In genomic region chr12:7339675-7340074, GRCh38 we compare ENCODE assay signal across 27 cellular contexts. TPM values are rescaled to one million over a fixed set of nuclear protein-coding genes. Genes with fewer than 3 reads are reported as not detected.
"Had no signal": no experiment of that assay in that cellular context is flagged by ENCODE, and none has a peak within 500 bp of the region (broad histone marks: within the 10 kb centered on the region; RNA-seq: fewer than 3 reads in every experiment).

No MANE protein-coding gene starts in this region.

- DNase-seq: colonic mucosa; dermis blood vessel endothelial cell; esophagus squamous epithelium; foreskin keratinocyte; kidney; left cardiac atrium; left ventricle myocardium inferior; lower lobe of right lung; midbrain; nucleus accumbens; ovary; sigmoid colon; stimulated activated CD4-positive, alpha-beta T cell treated with anti-CD3 and anti-CD28 coated beads, Interleukin-12 subunit alpha, Interleukin-12 subunit beta, amount 100 ng/mL, for 4 hours; stimulated activated CD4-positive, alpha-beta T cell treated with anti-CD3 and anti-CD28 coated beads, Interleukin-2, amount 100 ng/mL, for 48 hours; stimulated activated CD8-positive, alpha-beta memory T cell treated with anti-CD3 and anti-CD28 coated beads, Interleukin-4, amount 100 ng/mL, for 48 hours; stomach; substantia nigra; transverse colon had no signal

- H3K36me3 Mint-ChIP-seq: memory B cell; neural progenitor cell; stimulated activated effector memory CD8-positive, alpha-beta T cell treated with anti-CD3 and anti-CD28 coated beads, Interleukin-12 subunit alpha, Interleukin-12 subunit beta, amount 100 ng/mL, for 72 hours had no signal

- ATAC-seq: foreskin keratinocyte; left cardiac atrium; lower lobe of right lung; natural killer cell treated with Interleukin-12 subunit alpha and Interleukin-12 subunit beta and Interleukin-15 and Interleukin-18, amount 100 ng/mL, for 72 hours; stimulated activated effector memory CD8-positive, alpha-beta T cell treated with anti-CD3 and anti-CD28 coated beads, Interleukin-12 subunit alpha, Interleukin-12 subunit beta, amount 100 ng/mL, for 72 hours had no signal

- H3K27me3 Mint-ChIP-seq: natural killer cell treated with Interleukin-12 subunit alpha and Interleukin-12 subunit beta and Interleukin-15 and Interleukin-18, amount 100 ng/mL, for 72 hours had no signal

- H3K27ac Mint-ChIP-seq: memory B cell; natural killer cell treated with Interleukin-12 subunit alpha and Interleukin-12 subunit beta and Interleukin-15 and Interleukin-18, amount 100 ng/mL, for 72 hours; neural progenitor cell; stimulated activated effector memory CD8-positive, alpha-beta T cell treated with anti-CD3 and anti-CD28 coated beads, Interleukin-12 subunit alpha, Interleukin-12 subunit beta, amount 100 ng/mL, for 72 hours had no signal

- H3K4me1 Mint-ChIP-seq: memory B cell; neural progenitor cell; stimulated activated effector memory CD8-positive, alpha-beta T cell treated with anti-CD3 and anti-CD28 coated beads, Interleukin-12 subunit alpha, Interleukin-12 subunit beta, amount 100 ng/mL, for 72 hours had no signal

- H3K4me3 Mint-ChIP-seq: memory B cell; natural killer cell treated with Interleukin-12 subunit alpha and Interleukin-12 subunit beta and Interleukin-15 and Interleukin-18, amount 100 ng/mL, for 72 hours; neural progenitor cell; stimulated activated effector memory CD8-positive, alpha-beta T cell treated with anti-CD3 and anti-CD28 coated beads, Interleukin-12 subunit alpha, Interleukin-12 subunit beta, amount 100 ng/mL, for 72 hours had no signal

- H3K9me3 ChIP-seq: colonic mucosa, ovary, thoracic aorta had no signal

RNA-seq across cellular contexts. Expression of gene ACSM4, which starts 35.8 kb away (rescaled TPM):
- total RNA-seq: colonic mucosa; dermis blood vessel endothelial cell; epithelial cell of proximal tubule; esophagus squamous epithelium; foreskin keratinocyte; kidney; left cardiac atrium; left ventricle myocardium inferior; lower lobe of right lung; natural killer cell treated with Interleukin-12 subunit alpha and Interleukin-12 subunit beta and Interleukin-15 and Interleukin-18, amount 100 ng/mL, for 72 hours; ovary; posterior vena cava; right atrium auricular region; sigmoid colon; stomach; thoracic aorta; transverse colon; ureter had no signal
- polyA plus RNA-seq: foreskin keratinocyte, ovary, sigmoid colon, stomach had no signal
